ENCODE assay signal across 2 cellular contexts in genomic region chr10:67699613-67700270, GRCh38. TPM values are rescaled to one million over a fixed set of nuclear protein-coding genes. Genes with fewer than 3 reads are reported as not detected.
"Had no signal": no experiment of that assay in that cellular context is flagged by ENCODE, and none has a peak within 500 bp of the region (broad histone marks: within the 10 kb centered on the region; RNA-seq: fewer than 3 reads in every experiment).

No MANE protein-coding gene starts in this region.

RNA-seq across cellular contexts. Expression of gene CTNNA3, which starts 3.7 kb away (rescaled TPM):
- total RNA-seq: HT-29, HT1080 had no signal
